ENCODE assay signal across 21 cellular contexts in genomic region chr6:23137596-23137995, GRCh38.
DNase-seq lines count a peak whose midpoint lies in the region; ATAC-seq, FAIRE-seq and TF ChIP-seq lines count a peak whose summit lies in the region.
"Had no signal": no experiment of that assay in that cellular context is flagged by ENCODE, and none has a peak within 500 bp of the region (broad histone marks: within the 10 kb centered on the region; RNA-seq: fewer than 3 reads in every experiment).

No MANE protein-coding gene starts in this region.

- no peaks in the 10 kb centered on the region for H3K27me3 ChIP-seq in astrocyte (ENCODE audit: insufficient read depth, low read length)
- no peaks in the 10 kb centered on the region for H3K27me3 ChIP-seq in heart right ventricle

- H3K4me1 Mint-ChIP-seq in astrocyte (ENCODE audit: low read depth, unreplicated experiment), result peaks cover 2% of the 10 kb centered on the region

- H3K36me3 ChIP-seq in astrocyte (ENCODE audit: insufficient read depth, low read length) (no peaks in the 10 kb centered on the region), heart right ventricle (no peaks in the 10 kb centered on the region)

- ATAC-seq in HG02885 (IDR thresholded peaks at IDR 0.05; ENCODE audit: poor library complexity, unreplicated experiment), result no peak
- no peak for ATAC-seq in heart right ventricle
- ATAC-seq: esophagus mucosa, left ventricle myocardium superior had no signal

- H3K4me1 ChIP-seq in astrocyte (ENCODE audit: insufficient read depth, low read length) (no peaks in the 10 kb centered on the region), heart right ventricle (no peaks in the 10 kb centered on the region)

- intact Hi-C loops in heart right ventricle (cut with DNase I), result no loop called here

- H2AFZ ChIP-seq in astrocyte (ENCODE audit: low read depth, low read length), result no peak overlapping the region

- no peak overlapping the region for H3K4me3 ChIP-seq in astrocyte (ENCODE audit: insufficient read depth, low read depth, low read length)
- no peak overlapping the region for H3K4me3 ChIP-seq in heart right ventricle

- H3K9me3 ChIP-seq in astrocyte (ENCODE audit: insufficient read depth, low read depth, low read length) (no peaks in the 10 kb centered on the region), heart right ventricle (peaks cover 0 to 40% (median 17%) of the 10 kb centered on the region in 11 donors)

- no peak overlapping the region for H3K9ac ChIP-seq in astrocyte (ENCODE audit: low read length)

- no peaks in the 10 kb centered on the region for H3K36me3 Mint-ChIP-seq in astrocyte (ENCODE audit: low read depth, unreplicated experiment)

- H3K79me2 ChIP-seq in astrocyte (ENCODE audit: insufficient read depth, low read length), result no peaks in the 10 kb centered on the region

- H3K4me3 Mint-ChIP-seq in astrocyte (ENCODE audit: unreplicated experiment), result no peak overlapping the region
- H3K4me3 Mint-ChIP-seq: T-helper 1 cell treated with Interleukin-12 subunit alpha and Interleukin-12 subunit beta and Interleukin-4 antibody, amounts not matched to agents 30 μg/mL and 1 μg/mL, for 36 hours had no signal

- peaks cover 6% of the 10 kb centered on the region for H3K9me3 Mint-ChIP-seq in astrocyte (ENCODE audit: unreplicated experiment)

- TF ChIP-seq CTCF in astrocyte (IDR thresholded peaks at IDR 0.05; ENCODE audit: insufficient read depth, low read depth, low read length), result no peak
- no peak for TF ChIP-seq CTCF in heart right ventricle (IDR thresholded peaks at IDR 0.05)

- FAIRE-seq in astrocyte (lab: Jason Lieb, UNC), result no peak
- FAIRE-seq: urothelium cell line had no signal

- H4K20me1 ChIP-seq in astrocyte (ENCODE audit: insufficient read depth, low read length), result no peaks in the 10 kb centered on the region

- H3K4me2 ChIP-seq in astrocyte (ENCODE audit: low read length), result no peak overlapping the region

- DNase-seq in DMS 273 (lab: John Stamatoyannopoulos, UW; ENCODE audit: unreplicated experiment) (peak; percentile 2), DMS 273 treated with DMSO at 0.1 percent for 48 hours (lab: John Stamatoyannopoulos, UW) (no peak), astrocyte (ENCODE audit: low read depth) (peak; percentile 52), fibroblast of peridontal ligament (ENCODE audit: extremely low read depth) (peak; percentile 46), non-pigmented ciliary epithelial cell (ENCODE audit: low read depth) (peak; percentile 19), heart right ventricle (no peak)
- DNase-seq in stimulated activated CD4-positive, alpha-beta T cell treated with anti-CD3 and anti-CD28 coated beads, Interleukin-12 subunit alpha, Interleukin-12 subunit beta, amount 100 ng/mL, for 4 hours, result no peak
- DNase-seq: activated CD8-positive, alpha-beta memory T cell treated with anti-CD3 and anti-CD28 coated beads, Interleukin-2, amount 50 U/mL, for 4 hours; AML-193; central memory CD4-positive, alpha-beta T cell; glutamatergic neuron; HCEC 1CT; left ventricle myocardium superior; NCI-H1436; NCI-H774 had no signal

- H3K27ac ChIP-seq in astrocyte (ENCODE audit: low read depth, low read length), result no peak overlapping the region
- H3K27ac ChIP-seq in heart right ventricle, result no peak overlapping the region
- H3K27ac ChIP-seq: 22Rv1, VCaP had no signal

- 54 to 60% methylated on average over 1 of the region's 1 CpG for whole genome bisulfite sequencing in heart right ventricle, 2 donors

- no peak overlapping the region for H3K27ac Mint-ChIP-seq in astrocyte (ENCODE audit: unreplicated experiment)
- H3K27ac Mint-ChIP-seq: T-helper 1 cell treated with Interleukin-12 subunit alpha and Interleukin-12 subunit beta and Interleukin-4 antibody, amounts not matched to agents 30 μg/mL and 1 μg/mL, for 36 hours had no signal

- H3K27me3 Mint-ChIP-seq in astrocyte (ENCODE audit: low read depth, unreplicated experiment), result no peaks in the 10 kb centered on the region

Comparison
In these comparisons a context has a peak if more than half of its experiments do, and no peak if none do; other contexts are left out.
1. DNase-seq: peak in DMS 273 (single experiment), astrocyte (single experiment), fibroblast of peridontal ligament (single experiment) and non-pigmented ciliary epithelial cell (single experiment); none in DMS 273 treated with DMSO at 0.1 percent for 48 hours (single experiment), stimulated activated CD4-positive, alpha-beta T cell treated with anti-CD3 and anti-CD28 coated beads, Interleukin-12 subunit alpha, Interleukin-12 subunit beta, amount 100 ng/mL, for 4 hours (single experiment) and heart right ventricle (0 of 2).